Comparison of ENCODE assay signal across 31 cellular contexts in genomic region chr5:32239385-32239784, GRCh38.
"Had no signal": no experiment of that assay in that cellular context is flagged by ENCODE, and none has a peak within 500 bp of the region (broad histone marks: within the 10 kb centered on the region; RNA-seq: fewer than 3 reads in every experiment).

No MANE protein-coding gene starts in this region.

- H3K4me1 Mint-ChIP-seq: activated CD4-positive, alpha-beta memory T cell treated with anti-CD3 and anti-CD28 coated beads, Interleukin-2, amount 10 ng/mL, durations not matched to agents 7 days and 5 days; activated CD4-positive, alpha-beta T cell treated with anti-CD3 and anti-CD28 coated beads, Interleukin-2, amount 10 ng/mL, durations not matched to agents 7 days and 5 days; activated naive CD8-positive, alpha-beta T cell treated with anti-CD3 and anti-CD28 coated beads, Interleukin-2, amount 50 U/mL, for 24 hours; WTC11 had no signal

- H3K4me1 ChIP-seq: prostate gland had no signal

- H3K4me3 ChIP-seq: gastrocnemius medialis, left ventricle myocardium inferior, lung, mucosa of descending colon, pancreas, prostate gland, skin epidermis, suprapubic skin, tibial nerve had no signal

- H3K36me3 ChIP-seq: prostate gland had no signal

- ATAC-seq: activated CD8-positive, alpha-beta memory T cell treated with anti-CD3 and anti-CD28 coated beads, Interleukin-2, amount 10 ng/mL, durations not matched to agents 7 days and 5 days; activated naive CD8-positive, alpha-beta T cell treated with anti-CD3 and anti-CD28 coated beads, Interleukin-2, amount 50 U/mL, for 24 hours; gastrocnemius medialis; mucosa of descending colon; pancreas; sciatic nerve; WTC11 had no signal

- H3K27ac Mint-ChIP-seq: activated CD4-positive, alpha-beta memory T cell treated with anti-CD3 and anti-CD28 coated beads, Interleukin-2, amount 10 ng/mL, durations not matched to agents 7 days and 5 days; activated CD4-positive, alpha-beta T cell treated with anti-CD3 and anti-CD28 coated beads, Interleukin-2, amount 10 ng/mL, durations not matched to agents 7 days and 5 days; activated naive CD4-positive, alpha-beta T cell treated with anti-CD3 and anti-CD28 coated beads, Interleukin-2, amount 50 U/mL, for 24 hours; activated naive CD8-positive, alpha-beta T cell treated with anti-CD3 and anti-CD28 coated beads, Interleukin-2, amount 50 U/mL, for 24 hours; activated T-helper 2 cell treated with anti-CD3 and anti-CD28 coated beads, Interferon-gamma antibody, Interleukin-2, Interleukin-4, amounts not matched to agents 10 μg/mL and 5 μg/mL and 100 μg/mL, durations not matched to agents 14 hours and 24 hours and 36 hours had no signal

- DNase-seq: activated CD4-positive, alpha-beta memory T cell treated with anti-CD3 and anti-CD28 coated beads, Interleukin-2, amount 10 ng/mL, durations not matched to agents 7 days and 5 days; activated CD4-positive, alpha-beta T cell treated with anti-CD3 and anti-CD28 coated beads for 1 hour; activated CD4-positive, alpha-beta T cell treated with anti-CD3 and anti-CD28 coated beads, Interleukin-2, amount 10 ng/mL, durations not matched to agents 7 days and 5 days; activated CD8-positive, alpha-beta memory T cell treated with anti-CD3 and anti-CD28 coated beads, Interleukin-2, amount 10 ng/mL, durations not matched to agents 7 days and 5 days; activated naive CD8-positive, alpha-beta T cell treated with anti-CD3 and anti-CD28 coated beads, Interleukin-2, amount 50 U/mL, for 24 hours; activated T-cell treated with anti-CD3 and anti-CD28 coated beads, Interleukin-2, amount 50 U/mL, for 48 hours; amygdala; central memory CD4-positive, alpha-beta T cell; dermis blood vessel endothelial cell; effector CD4-positive, alpha-beta T cell; gastrocnemius medialis; glutamatergic neuron; islet precursor cell; left ventricle myocardium inferior; mucosa of descending colon; pancreas; retina; stimulated activated CD4-positive, alpha-beta T cell treated with anti-CD3 and anti-CD28 coated beads, Interleukin-12 subunit alpha, Interleukin-12 subunit beta, amount 100 ng/mL, for 4 hours; stimulated activated CD4-positive, alpha-beta T cell treated with anti-CD3 and anti-CD28 coated beads, Interleukin-4, amount 100 ng/mL, for 1 hour; stimulated activated naive CD4-positive, alpha-beta T cell; T1000 had no signal

- H3K27me3 Mint-ChIP-seq: activated CD4-positive, alpha-beta memory T cell treated with anti-CD3 and anti-CD28 coated beads, Interleukin-2, amount 10 ng/mL, durations not matched to agents 7 days and 5 days; activated CD4-positive, alpha-beta T cell treated with anti-CD3 and anti-CD28 coated beads, Interleukin-2, amount 10 ng/mL, durations not matched to agents 7 days and 5 days; activated CD8-positive, alpha-beta memory T cell treated with anti-CD3 and anti-CD28 coated beads, Interleukin-2, amount 10 ng/mL, durations not matched to agents 7 days and 5 days; activated naive CD4-positive, alpha-beta T cell treated with anti-CD3 and anti-CD28 coated beads, Interleukin-2, amount 50 U/mL, for 24 hours; activated naive CD8-positive, alpha-beta T cell treated with anti-CD3 and anti-CD28 coated beads, Interleukin-2, amount 50 U/mL, for 24 hours had no signal

- FAIRE-seq: endometrium, pancreas had no signal

- H3K9me3 Mint-ChIP-seq: activated CD4-positive, alpha-beta memory T cell treated with anti-CD3 and anti-CD28 coated beads, Interleukin-2, amount 10 ng/mL, durations not matched to agents 7 days and 5 days; activated CD4-positive, alpha-beta T cell treated with anti-CD3 and anti-CD28 coated beads, Interleukin-2, amount 10 ng/mL, durations not matched to agents 7 days and 5 days; activated naive CD4-positive, alpha-beta T cell treated with anti-CD3 and anti-CD28 coated beads, Interleukin-2, amount 50 U/mL, for 24 hours; activated naive CD8-positive, alpha-beta T cell treated with anti-CD3 and anti-CD28 coated beads, Interleukin-2, amount 50 U/mL, for 24 hours; activated T-helper 2 cell treated with anti-CD3 and anti-CD28 coated beads, Interferon-gamma antibody, Interleukin-2, Interleukin-4, amounts not matched to agents 10 μg/mL and 5 μg/mL and 100 μg/mL, durations not matched to agents 14 hours and 24 hours and 36 hours; WTC11 had no signal

- H3K4me3 Mint-ChIP-seq: activated CD4-positive, alpha-beta memory T cell treated with anti-CD3 and anti-CD28 coated beads, Interleukin-2, amount 10 ng/mL, durations not matched to agents 7 days and 5 days; activated CD4-positive, alpha-beta T cell treated with anti-CD3 and anti-CD28 coated beads, Interleukin-2, amount 10 ng/mL, durations not matched to agents 7 days and 5 days; activated CD8-positive, alpha-beta memory T cell treated with anti-CD3 and anti-CD28 coated beads, Interleukin-2, amount 10 ng/mL, durations not matched to agents 7 days and 5 days; activated naive CD4-positive, alpha-beta T cell treated with anti-CD3 and anti-CD28 coated beads, Interleukin-2, amount 50 U/mL, for 24 hours; activated naive CD8-positive, alpha-beta T cell treated with anti-CD3 and anti-CD28 coated beads, Interleukin-2, amount 50 U/mL, for 24 hours; WTC11 had no signal

- H3K27me3 ChIP-seq: gastrocnemius medialis, pancreas, suprapubic skin, tibial nerve had no signal

- H3K9me3 ChIP-seq: gastrocnemius medialis, left ventricle myocardium inferior, mucosa of descending colon, pancreas, prostate gland, suprapubic skin, tibial nerve had no signal

- H3K27ac ChIP-seq: gastrocnemius medialis, left ventricle myocardium inferior, pancreas, suprapubic skin, tibial nerve had no signal
